14 cellular contexts compared by ENCODE assay signal in genomic region chr18:62729487-62730386, GRCh38. TPM values are rescaled to one million over a fixed set of nuclear protein-coding genes. Genes with fewer than 3 reads are reported as not detected.
DNase-seq lines count a peak whose midpoint lies in the region; ATAC-seq and TF ChIP-seq lines count a peak whose summit lies in the region.
"Had no signal": no experiment of that assay in that cellular context is flagged by ENCODE, and none has a peak within 500 bp of the region (broad histone marks: within the 10 kb centered on the region; RNA-seq: fewer than 3 reads in every experiment).

No MANE protein-coding gene starts in this region.

- no peak for DNase-seq in PC-3
- no peak for DNase-seq in 8988T
- DNase-seq in DMS153 (lab: John Stamatoyannopoulos, UW) = no peak
- DNase-seq in NCI-H1105 treated with DMSO at 0.1 percent for 48 hours (lab: John Stamatoyannopoulos, UW) = no peak
- no peak for DNase-seq in HUDEP-2 (lab: John Stamatoyannopoulos, UW; ENCODE audit: unreplicated experiment in 76 of 76)
- DNase-seq: activated CD4-positive, alpha-beta T cell treated with anti-CD3 and anti-CD28 coated beads, Interleukin-2, amount 10 ng/mL, durations not matched to agents 7 days and 5 days; activated naive CD4-positive, alpha-beta T cell treated with anti-CD3 and anti-CD28 coated beads for 36 hours; NCI-H526 treated with DMSO at 0.1 percent for 48 hours; stimulated activated naive CD8-positive, alpha-beta T cell treated with anti-CD3 and anti-CD28 coated beads, Interleukin-15, Interleukin-2, amounts not matched to agents 100 U/mL and 50 U/mL, for 24 hours had no signal

- ATAC-seq in GM18505 (IDR thresholded peaks at IDR 0.05; ENCODE audit: unreplicated experiment) (peak; percentile 86), GM21390 (IDR thresholded peaks at IDR 0.05; ENCODE audit: unreplicated experiment) (peak; percentile 98), HG03039 (IDR thresholded peaks at IDR 0.05; ENCODE audit: unreplicated experiment) (peak; percentile 86), PC-3 (no peak)
- ATAC-seq: SK-N-SH treated with all-trans-retinoic acid at 6 μM for 48 hours; stimulated activated naive CD8-positive, alpha-beta T cell treated with anti-CD3 and anti-CD28 coated beads, Interleukin-15, Interleukin-2, amounts not matched to agents 100 U/mL and 50 U/mL, for 24 hours had no signal

- intact Hi-C loops in PC-3 (cut with micrococcal nuclease) = no loop called here

- CTCF ChIA-PET in PC-3 (lab: Charles Lee) = no interaction called here

- H4K20me1 ChIP-seq in PC-3 (ENCODE audit: low read length) = no peaks in the 10 kb centered on the region

- no peaks in the 10 kb centered on the region for H3F3A ChIP-seq in PC-3 (ENCODE audit: low read length, unreplicated experiment)

- H3K79me2 ChIP-seq in PC-3 (ENCODE audit: low read length) = peaks cover 93% of the 10 kb centered on the region

- H3K9me3 ChIP-seq in PC-3 (ENCODE audit: low read length) = 0 out of 2 replicates have a peak, but pooled peaks cover 5% of the 10 kb centered on the region

- no peak overlapping the region for H2AFZ ChIP-seq in PC-3 (ENCODE audit: low read length)

- H3K27me3 ChIP-seq in PC-3 (ENCODE audit: low read length) = no peaks in the 10 kb centered on the region

- no peak overlapping the region for H3K9ac ChIP-seq in PC-3 (ENCODE audit: low read length)

- H3K27ac ChIP-seq in PC-3 (ENCODE audit: low read length) = no peak overlapping the region
- H3K27ac ChIP-seq: C4-2B had no signal

- POLR2A ChIA-PET in PC-3 (lab: Charles Lee; ENCODE audit: unreplicated experiment) = no interaction called here

- no peak overlapping the region for H3K4me3 ChIP-seq in PC-3 (ENCODE audit: low read length)

- no peak overlapping the region for H3K4me2 ChIP-seq in PC-3 (ENCODE audit: low read length)

- H3K9me2 ChIP-seq in PC-3 (replicated peaks; ENCODE audit: low read length) = no peaks in the 10 kb centered on the region

- TF ChIP-seq CTCF in PC-3 (conservative IDR thresholded peaks at IDR 0.05; ENCODE audit: low read depth, low read length) = no peak

- H3K4me1 ChIP-seq in PC-3 (ENCODE audit: insufficient read depth, low read length) = no peaks in the 10 kb centered on the region

- BruUV-seq in PC-3 (replicated peaks; lab: Mats Ljungman, UMichigan) = TSS peak; percentile 12

- no peak for TF ChIP-seq POLR2A in GM18505 (IDR thresholded peaks at IDR 0.05; ENCODE audit: borderline replicate concordance, extremely low read depth, insufficient read depth, insufficient read length)

- H3K36me3 ChIP-seq in PC-3 (ENCODE audit: low read depth, low read length) = peaks cover 12% of the 10 kb centered on the region

RNA-seq across cellular contexts. Expression of gene PHLPP1, which starts 14.4 kb away (rescaled TPM):
- total RNA-seq in PC-3 (2014; rRNA removed) = 14.1 and 22.5 TPM in 2 replicates
